1 cellular context compared by ENCODE assay signal in the genomic region with DNA sequence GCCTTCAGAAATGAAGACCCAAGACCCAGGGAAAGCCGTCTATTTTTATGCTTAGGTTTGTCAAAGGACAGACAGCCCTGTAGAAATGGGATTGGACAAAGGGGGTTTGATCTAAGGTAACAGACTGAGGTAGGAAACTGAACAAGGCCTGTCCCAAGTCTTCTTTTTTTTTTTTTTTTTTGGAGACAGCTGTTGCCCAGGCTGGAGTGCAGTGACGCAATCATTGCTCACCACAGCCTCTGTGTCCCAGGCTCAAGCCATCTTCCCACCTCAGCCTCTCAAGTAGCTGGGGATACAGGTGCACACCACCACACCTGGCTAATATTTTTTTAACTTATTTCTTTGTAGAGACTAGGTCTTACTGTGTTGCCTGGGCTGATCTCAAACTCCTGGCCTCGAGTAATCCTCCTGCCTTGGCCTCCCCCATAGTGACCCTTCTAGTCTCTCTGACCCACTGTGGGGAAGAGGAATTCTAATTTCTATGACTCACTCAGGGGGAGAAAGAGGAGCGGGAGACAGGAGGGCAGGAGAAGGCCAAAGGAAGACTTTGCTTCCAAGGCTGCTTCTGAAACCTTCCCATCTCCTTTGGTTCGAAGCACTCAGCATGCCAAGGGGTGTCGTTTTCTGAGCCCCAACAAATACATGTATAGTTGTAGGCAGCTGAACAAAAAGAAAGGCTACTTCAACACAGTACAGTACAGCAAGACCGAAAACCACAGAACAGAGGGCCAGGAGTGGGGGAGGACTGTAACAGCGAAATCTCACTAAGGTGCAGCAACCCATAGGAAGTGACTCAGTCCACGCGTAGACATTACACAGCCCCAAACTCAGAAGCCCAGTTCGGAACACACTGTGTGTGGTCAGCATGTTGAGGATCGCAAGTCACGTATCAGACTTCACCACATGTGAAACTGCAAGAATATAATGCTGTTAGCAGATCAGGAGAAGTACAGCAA.
A peak's percentile ranks its signal among the peaks of the same experiment; 100 is the strongest.
TF ChIP-seq lines count a peak whose summit lies in the region.

No MANE protein-coding gene starts in this region.

TF ChIP-seq in K562, 482 proteins besides CTCF, POLR2A, EP300 and RAD21 (continued from another document):
- TF ChIP-seq THRAP3 (IDR thresholded peaks at IDR 0.05; ENCODE audit: borderline replicate concordance) (no peak), FOXK2 (conservative IDR thresholded peaks at IDR 0.05 in 1 of 2, IDR thresholded peaks at IDR 0.05 in 1 of 2; ENCODE audit: low read depth in 2 of 2) (0 out of 4 replicates have a peak, but pooled peaks of 1 of the 2 experiments have one; percentile 32), GATAD2B (IDR thresholded peaks at IDR 0.05; ENCODE audit: borderline replicate concordance) (peak; percentile 57; the same call in 1 of the 2 replicates), ZNF431 (CRISPR knock-in tag; IDR thresholded peaks at IDR 0.05) (no peak), KDM1A (IDR thresholded peaks at IDR 0.05) (peak; percentile 68 to 74), CREB1 (IDR thresholded peaks at IDR 0.05) (0 out of 2 replicates have a peak, but pooled peaks have one; percentile 48), CREB1 (CRISPR knock-in tag; IDR thresholded peaks at IDR 0.05) (peak; percentile 49; the same call in 1 of the 2 replicates), DPF2 (IDR thresholded peaks at IDR 0.05) (peak; percentile 92), ZSCAN29 (IDR thresholded peaks at IDR 0.05) (peak; percentile 21; the same call in 1 of the 2 replicates), MAZ (CRISPR knock-in tag; conservative IDR thresholded peaks at IDR 0.05 in 1 of 2, IDR thresholded peaks at IDR 0.05 in 1 of 2) (peak in 1 of 2 experiments; percentile 38; a peak in 1 of 4 replicates), MTA1 (IDR thresholded peaks at IDR 0.05; ENCODE audit: borderline replicate concordance) (peak; percentile 65; the same call in 1 of the 2 replicates), YBX1 (IDR thresholded peaks at IDR 0.05) (no peak), MYC (IDR thresholded peaks at IDR 0.05; ENCODE audit: low read depth, low read length) (peak; percentile 21; the same call in 1 of the 2 replicates), MYC (CRISPR knock-in tag; IDR thresholded peaks at IDR 0.05; ENCODE audit: borderline replicate concordance, low read depth) (no peak), ESRRA (IDR thresholded peaks at IDR 0.05; ENCODE audit: borderline replicate concordance, low read depth) (peak; percentile 36; the same call in 1 of the 2 replicates), GABPB1 (CRISPR knock-in tag; IDR thresholded peaks at IDR 0.05) (0 out of 2 replicates have a peak, but pooled peaks have one; percentile 58), ZNF224 (CRISPR knock-in tag; IDR thresholded peaks at IDR 0.05) (no peak), GATA2 (CRISPR knock-in tag; IDR thresholded peaks at IDR 0.05) (peak; percentile 34; the same call in 1 of the 2 replicates), MTA3 (IDR thresholded peaks at IDR 0.05; ENCODE audit: borderline replicate concordance) (peak; percentile 38; the same call in 1 of the 2 replicates), ETV5 (CRISPR knock-in tag; IDR thresholded peaks at IDR 0.05; ENCODE audit: low read depth) (peak; percentile 96), CEBPB (tag; IDR thresholded peaks at IDR 0.05) (peak; percentile 85), YY1 (IDR thresholded peaks at IDR 0.05; ENCODE audit: borderline replicate concordance in 1 of 3, control insufficient read depth in 1 of 3, extremely low read depth in 1 of 3, insufficient read depth in 3 of 3, insufficient read length in 1 of 3, insufficient replicate concordance in 2 of 3, low read depth in 1 of 3, low read length in 2 of 3) (peak in 1 of 3 experiments; percentile 36), HDAC2 (IDR thresholded peaks at IDR 0.05) (peak; percentile 44; the same call in 1 of the 2 replicates), U2AF2 (optimal IDR thresholded peaks at IDR 0.05; ENCODE audit: low read depth, low read length) (no peak), CREM (IDR thresholded peaks at IDR 0.05; ENCODE audit: low read depth) (peak; percentile 81), ATF1 (CRISPR knock-in tag; IDR thresholded peaks at IDR 0.05) (no peak), ATF1 (tag; IDR thresholded peaks at IDR 0.05) (peak; percentile 55), RBM17 (IDR thresholded peaks at IDR 0.05; ENCODE audit: borderline replicate concordance, low read depth, low read length) (no peak), TEAD4 (IDR thresholded peaks at IDR 0.05; ENCODE audit: low read length) (peak; percentile 87), TEAD4 (CRISPR knock-in tag; IDR thresholded peaks at IDR 0.05; ENCODE audit: borderline replicate concordance) (no peak), JUND (IDR thresholded peaks at IDR 0.05; ENCODE audit: borderline replicate concordance, low read depth, low read length) (peak; percentile 89), JUND (tag; IDR thresholded peaks at IDR 0.05; ENCODE audit: borderline replicate concordance, low read depth, low read length) (peak; percentile 88; the same call in 2 of the 3 replicates), C11orf30 (IDR thresholded peaks at IDR 0.05; ENCODE audit: low read depth) (peak; percentile 75), ZNF282 (CRISPR knock-in tag; IDR thresholded peaks at IDR 0.05) (no peak), MCM5 (IDR thresholded peaks at IDR 0.05; ENCODE audit: low read depth) (no peak), MAFG (tag; conservative IDR thresholded peaks at IDR 0.05) (peak; percentile 75), SMARCA4 (IDR thresholded peaks at IDR 0.05) (peak; percentile 91), HDAC1 (IDR thresholded peaks at IDR 0.05) (peak in 1 of 2 experiments; percentile 74; a peak in 2 of 4 replicates), ZNF589 (CRISPR knock-in tag; IDR thresholded peaks at IDR 0.05; ENCODE audit: low read depth) (peak; percentile 74; the same call in 1 of the 2 replicates)
- TF ChIP-seq, protein P1, sequence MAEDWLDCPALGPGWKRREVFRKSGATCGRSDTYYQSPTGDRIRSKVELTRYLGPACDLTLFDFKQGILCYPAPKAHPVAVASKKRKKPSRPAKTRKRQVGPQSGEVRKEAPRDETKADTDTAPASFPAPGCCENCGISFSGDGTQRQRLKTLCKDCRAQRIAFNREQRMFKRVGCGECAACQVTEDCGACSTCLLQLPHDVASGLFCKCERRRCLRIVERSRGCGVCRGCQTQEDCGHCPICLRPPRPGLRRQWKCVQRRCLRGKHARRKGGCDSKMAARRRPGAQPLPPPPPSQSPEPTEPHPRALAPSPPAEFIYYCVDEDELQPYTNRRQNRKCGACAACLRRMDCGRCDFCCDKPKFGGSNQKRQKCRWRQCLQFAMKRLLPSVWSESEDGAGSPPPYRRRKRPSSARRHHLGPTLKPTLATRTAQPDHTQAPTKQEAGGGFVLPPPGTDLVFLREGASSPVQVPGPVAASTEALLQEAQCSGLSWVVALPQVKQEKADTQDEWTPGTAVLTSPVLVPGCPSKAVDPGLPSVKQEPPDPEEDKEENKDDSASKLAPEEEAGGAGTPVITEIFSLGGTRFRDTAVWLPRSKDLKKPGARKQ (CRISPR knock-in tag; IDR thresholded peaks at IDR 0.05) = no peak
- TF ChIP-seq, protein P2, sequence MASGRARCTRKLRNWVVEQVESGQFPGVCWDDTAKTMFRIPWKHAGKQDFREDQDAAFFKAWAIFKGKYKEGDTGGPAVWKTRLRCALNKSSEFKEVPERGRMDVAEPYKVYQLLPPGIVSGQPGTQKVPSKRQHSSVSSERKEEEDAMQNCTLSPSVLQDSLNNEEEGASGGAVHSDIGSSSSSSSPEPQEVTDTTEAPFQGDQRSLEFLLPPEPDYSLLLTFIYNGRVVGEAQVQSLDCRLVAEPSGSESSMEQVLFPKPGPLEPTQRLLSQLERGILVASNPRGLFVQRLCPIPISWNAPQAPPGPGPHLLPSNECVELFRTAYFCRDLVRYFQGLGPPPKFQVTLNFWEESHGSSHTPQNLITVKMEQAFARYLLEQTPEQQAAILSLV (tag; IDR thresholded peaks at IDR 0.05) = peak; percentile 67
- TF ChIP-seq, protein P3, sequence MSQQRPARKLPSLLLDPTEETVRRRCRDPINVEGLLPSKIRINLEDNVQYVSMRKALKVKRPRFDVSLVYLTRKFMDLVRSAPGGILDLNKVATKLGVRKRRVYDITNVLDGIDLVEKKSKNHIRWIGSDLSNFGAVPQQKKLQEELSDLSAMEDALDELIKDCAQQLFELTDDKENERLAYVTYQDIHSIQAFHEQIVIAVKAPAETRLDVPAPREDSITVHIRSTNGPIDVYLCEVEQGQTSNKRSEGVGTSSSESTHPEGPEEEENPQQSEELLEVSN (IDR thresholded peaks at IDR 0.05; ENCODE audit: borderline replicate concordance in 1 of 2, extremely low read depth in 1 of 2, insufficient read depth in 1 of 2, insufficient read length in 1 of 2, low read depth in 1 of 2, low read length in 1 of 2, poor library complexity in 1 of 2, severe bottlenecking in 1 of 2) = peak in 1 of 2 experiments; percentile 17
- TF ChIP-seq, protein P4, sequence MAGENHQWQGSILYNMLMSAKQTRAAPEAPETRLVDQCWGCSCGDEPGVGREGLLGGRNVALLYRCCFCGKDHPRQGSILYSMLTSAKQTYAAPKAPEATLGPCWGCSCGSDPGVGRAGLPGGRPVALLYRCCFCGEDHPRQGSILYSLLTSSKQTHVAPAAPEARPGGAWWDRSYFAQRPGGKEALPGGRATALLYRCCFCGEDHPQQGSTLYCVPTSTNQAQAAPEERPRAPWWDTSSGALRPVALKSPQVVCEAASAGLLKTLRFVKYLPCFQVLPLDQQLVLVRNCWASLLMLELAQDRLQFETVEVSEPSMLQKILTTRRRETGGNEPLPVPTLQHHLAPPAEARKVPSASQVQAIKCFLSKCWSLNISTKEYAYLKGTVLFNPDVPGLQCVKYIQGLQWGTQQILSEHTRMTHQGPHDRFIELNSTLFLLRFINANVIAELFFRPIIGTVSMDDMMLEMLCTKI (IDR thresholded peaks at IDR 0.05; ENCODE audit: partially characterized antibody) = no peak
- TF ChIP-seq, protein P5, sequence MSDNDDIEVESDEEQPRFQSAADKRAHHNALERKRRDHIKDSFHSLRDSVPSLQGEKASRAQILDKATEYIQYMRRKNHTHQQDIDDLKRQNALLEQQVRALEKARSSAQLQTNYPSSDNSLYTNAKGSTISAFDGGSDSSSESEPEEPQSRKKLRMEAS (CRISPR knock-in tag; IDR thresholded peaks at IDR 0.05) = peak; percentile 73
- TF ChIP-seq, protein P6, sequence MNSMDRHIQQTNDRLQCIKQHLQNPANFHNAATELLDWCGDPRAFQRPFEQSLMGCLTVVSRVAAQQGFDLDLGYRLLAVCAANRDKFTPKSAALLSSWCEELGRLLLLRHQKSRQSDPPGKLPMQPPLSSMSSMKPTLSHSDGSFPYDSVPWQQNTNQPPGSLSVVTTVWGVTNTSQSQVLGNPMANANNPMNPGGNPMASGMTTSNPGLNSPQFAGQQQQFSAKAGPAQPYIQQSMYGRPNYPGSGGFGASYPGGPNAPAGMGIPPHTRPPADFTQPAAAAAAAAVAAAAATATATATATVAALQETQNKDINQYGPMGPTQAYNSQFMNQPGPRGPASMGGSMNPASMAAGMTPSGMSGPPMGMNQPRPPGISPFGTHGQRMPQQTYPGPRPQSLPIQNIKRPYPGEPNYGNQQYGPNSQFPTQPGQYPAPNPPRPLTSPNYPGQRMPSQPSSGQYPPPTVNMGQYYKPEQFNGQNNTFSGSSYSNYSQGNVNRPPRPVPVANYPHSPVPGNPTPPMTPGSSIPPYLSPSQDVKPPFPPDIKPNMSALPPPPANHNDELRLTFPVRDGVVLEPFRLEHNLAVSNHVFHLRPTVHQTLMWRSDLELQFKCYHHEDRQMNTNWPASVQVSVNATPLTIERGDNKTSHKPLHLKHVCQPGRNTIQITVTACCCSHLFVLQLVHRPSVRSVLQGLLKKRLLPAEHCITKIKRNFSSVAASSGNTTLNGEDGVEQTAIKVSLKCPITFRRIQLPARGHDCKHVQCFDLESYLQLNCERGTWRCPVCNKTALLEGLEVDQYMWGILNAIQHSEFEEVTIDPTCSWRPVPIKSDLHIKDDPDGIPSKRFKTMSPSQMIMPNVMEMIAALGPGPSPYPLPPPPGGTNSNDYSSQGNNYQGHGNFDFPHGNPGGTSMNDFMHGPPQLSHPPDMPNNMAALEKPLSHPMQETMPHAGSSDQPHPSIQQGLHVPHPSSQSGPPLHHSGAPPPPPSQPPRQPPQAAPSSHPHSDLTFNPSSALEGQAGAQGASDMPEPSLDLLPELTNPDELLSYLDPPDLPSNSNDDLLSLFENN (IDR thresholded peaks at IDR 0.05; ENCODE audit: low read depth in 2 of 2, low read length in 2 of 2) = peak in 1 of 2 experiments; percentile 64; a peak in 1 of 4 replicates
- TF ChIP-seq, protein P7, sequence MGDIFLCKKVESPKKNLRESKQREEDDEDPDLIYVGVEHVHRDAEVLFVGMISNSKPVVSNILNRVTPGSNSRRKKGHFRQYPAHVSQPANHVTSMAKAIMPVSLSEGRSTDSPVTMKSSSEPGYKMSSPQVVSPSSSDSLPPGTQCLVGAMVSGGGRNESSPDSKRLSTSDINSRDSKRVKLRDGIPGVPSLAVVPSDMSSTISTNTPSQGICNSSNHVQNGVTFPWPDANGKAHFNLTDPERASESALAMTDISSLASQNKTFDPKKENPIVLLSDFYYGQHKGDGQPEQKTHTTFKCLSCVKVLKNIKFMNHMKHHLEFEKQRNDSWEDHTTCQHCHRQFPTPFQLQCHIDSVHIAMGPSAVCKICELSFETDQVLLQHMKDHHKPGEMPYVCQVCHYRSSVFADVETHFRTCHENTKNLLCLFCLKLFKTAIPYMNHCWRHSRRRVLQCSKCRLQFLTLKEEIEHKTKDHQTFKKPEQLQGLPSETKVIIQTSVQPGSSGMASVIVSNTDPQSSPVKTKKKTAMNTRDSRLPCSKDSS (IDR thresholded peaks at IDR 0.05; ENCODE audit: low read depth, partially characterized antibody) = no peak
- TF ChIP-seq, protein P8, sequence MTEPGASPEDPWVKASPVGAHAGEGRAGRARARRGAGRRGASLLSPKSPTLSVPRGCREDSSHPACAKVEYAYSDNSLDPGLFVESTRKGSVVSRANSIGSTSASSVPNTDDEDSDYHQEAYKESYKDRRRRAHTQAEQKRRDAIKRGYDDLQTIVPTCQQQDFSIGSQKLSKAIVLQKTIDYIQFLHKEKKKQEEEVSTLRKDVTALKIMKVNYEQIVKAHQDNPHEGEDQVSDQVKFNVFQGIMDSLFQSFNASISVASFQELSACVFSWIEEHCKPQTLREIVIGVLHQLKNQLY (CRISPR knock-in tag; conservative IDR thresholded peaks at IDR 0.05) = no peak
- TF ChIP-seq, protein P9, sequence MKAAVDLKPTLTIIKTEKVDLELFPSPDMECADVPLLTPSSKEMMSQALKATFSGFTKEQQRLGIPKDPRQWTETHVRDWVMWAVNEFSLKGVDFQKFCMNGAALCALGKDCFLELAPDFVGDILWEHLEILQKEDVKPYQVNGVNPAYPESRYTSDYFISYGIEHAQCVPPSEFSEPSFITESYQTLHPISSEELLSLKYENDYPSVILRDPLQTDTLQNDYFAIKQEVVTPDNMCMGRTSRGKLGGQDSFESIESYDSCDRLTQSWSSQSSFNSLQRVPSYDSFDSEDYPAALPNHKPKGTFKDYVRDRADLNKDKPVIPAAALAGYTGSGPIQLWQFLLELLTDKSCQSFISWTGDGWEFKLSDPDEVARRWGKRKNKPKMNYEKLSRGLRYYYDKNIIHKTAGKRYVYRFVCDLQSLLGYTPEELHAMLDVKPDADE (conservative IDR thresholded peaks at IDR 0.05; ENCODE audit: control insufficient read depth, low read depth, low read length) = 0 out of 2 replicates have a peak, but pooled peaks have one; percentile 31
